1 cellular context compared by ENCODE assay signal in genomic region chr17:13475574-13476223, GRCh38.
TF ChIP-seq lines count a peak whose summit lies in the region.

No MANE protein-coding gene starts in this region.

TF ChIP-seq in K562, 482 proteins besides CTCF, POLR2A, EP300 and RAD21 (continued from another document and continues in another):
- TF ChIP-seq PBX2 (CRISPR knock-in tag; IDR thresholded peaks at IDR 0.05; ENCODE audit: low read depth), result no peak
- peak; percentile 13; the same call in 1 of the 2 replicates for TF ChIP-seq PBX2 (tag; conservative IDR thresholded peaks at IDR 0.05; ENCODE audit: low read depth)
- 0 out of 2 replicates have a peak, but pooled peaks have one; percentile 65 for TF ChIP-seq ZNF23 (CRISPR knock-in tag; IDR thresholded peaks at IDR 0.05)
- TF ChIP-seq, protein P1, sequence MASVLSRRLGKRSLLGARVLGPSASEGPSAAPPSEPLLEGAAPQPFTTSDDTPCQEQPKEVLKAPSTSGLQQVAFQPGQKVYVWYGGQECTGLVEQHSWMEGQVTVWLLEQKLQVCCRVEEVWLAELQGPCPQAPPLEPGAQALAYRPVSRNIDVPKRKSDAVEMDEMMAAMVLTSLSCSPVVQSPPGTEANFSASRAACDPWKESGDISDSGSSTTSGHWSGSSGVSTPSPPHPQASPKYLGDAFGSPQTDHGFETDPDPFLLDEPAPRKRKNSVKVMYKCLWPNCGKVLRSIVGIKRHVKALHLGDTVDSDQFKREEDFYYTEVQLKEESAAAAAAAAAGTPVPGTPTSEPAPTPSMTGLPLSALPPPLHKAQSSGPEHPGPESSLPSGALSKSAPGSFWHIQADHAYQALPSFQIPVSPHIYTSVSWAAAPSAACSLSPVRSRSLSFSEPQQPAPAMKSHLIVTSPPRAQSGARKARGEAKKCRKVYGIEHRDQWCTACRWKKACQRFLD (CRISPR knock-in tag; IDR thresholded peaks at IDR 0.05), result peak; percentile 74; the same call in 1 of the 2 replicates
- no peak for TF ChIP-seq FOXA1 (IDR thresholded peaks at IDR 0.05; ENCODE audit: borderline replicate concordance)
- TF ChIP-seq GMEB1 (CRISPR knock-in tag; IDR thresholded peaks at IDR 0.05), result peak; percentile 33; the same call in 1 of the 2 replicates
- TF ChIP-seq ZBTB9 (CRISPR knock-in tag; IDR thresholded peaks at IDR 0.05), result 0 out of 2 replicates have a peak, but pooled peaks have one; percentile 44
- TF ChIP-seq ZNF79 (CRISPR knock-in tag; IDR thresholded peaks at IDR 0.05; ENCODE audit: low read depth), result peak; percentile 82
- TF ChIP-seq, protein P2, sequence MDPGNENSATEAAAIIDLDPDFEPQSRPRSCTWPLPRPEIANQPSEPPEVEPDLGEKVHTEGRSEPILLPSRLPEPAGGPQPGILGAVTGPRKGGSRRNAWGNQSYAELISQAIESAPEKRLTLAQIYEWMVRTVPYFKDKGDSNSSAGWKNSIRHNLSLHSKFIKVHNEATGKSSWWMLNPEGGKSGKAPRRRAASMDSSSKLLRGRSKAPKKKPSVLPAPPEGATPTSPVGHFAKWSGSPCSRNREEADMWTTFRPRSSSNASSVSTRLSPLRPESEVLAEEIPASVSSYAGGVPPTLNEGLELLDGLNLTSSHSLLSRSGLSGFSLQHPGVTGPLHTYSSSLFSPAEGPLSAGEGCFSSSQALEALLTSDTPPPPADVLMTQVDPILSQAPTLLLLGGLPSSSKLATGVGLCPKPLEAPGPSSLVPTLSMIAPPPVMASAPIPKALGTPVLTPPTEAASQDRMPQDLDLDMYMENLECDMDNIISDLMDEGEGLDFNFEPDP (CRISPR knock-in tag; IDR thresholded peaks at IDR 0.05), result no peak
- TF ChIP-seq GABPA (tag; conservative IDR thresholded peaks at IDR 0.05; ENCODE audit: low read depth), result 0 out of 2 replicates have a peak, but pooled peaks have one; percentile 13
- peak; percentile 59; the same call in 1 of the 2 replicates for TF ChIP-seq ZNF592 (IDR thresholded peaks at IDR 0.05)
- peak; percentile 91 for TF ChIP-seq PTTG1 (tag; IDR thresholded peaks at IDR 0.05; ENCODE audit: low read depth)
- TF ChIP-seq DMBX1 (CRISPR knock-in tag; IDR thresholded peaks at IDR 0.05; ENCODE audit: borderline replicate concordance), result peak; percentile 81; the same call in 1 of the 2 replicates
- TF ChIP-seq RAD51 (IDR thresholded peaks at IDR 0.05; ENCODE audit: borderline replicate concordance, low read depth), result no peak
- TF ChIP-seq ERF (CRISPR knock-in tag; IDR thresholded peaks at IDR 0.05), result no peak
- peak; percentile 52; the same call in 1 of the 2 replicates for TF ChIP-seq SPI1 (IDR thresholded peaks at IDR 0.05; ENCODE audit: borderline replicate concordance, low read depth, low read length)
- TF ChIP-seq TCFL5 (CRISPR knock-in tag; conservative IDR thresholded peaks at IDR 0.05), result peak; percentile 83
- TF ChIP-seq SRF (CRISPR knock-in tag; IDR thresholded peaks at IDR 0.05), result no peak
- TF ChIP-seq ZNF586 (CRISPR knock-in tag; conservative IDR thresholded peaks at IDR 0.05), result no peak
- peak; percentile 36; the same call in 1 of the 2 replicates for TF ChIP-seq ESRRA (IDR thresholded peaks at IDR 0.05; ENCODE audit: borderline replicate concordance, low read depth)
- peak; percentile 90 for TF ChIP-seq KLF6 (CRISPR knock-in tag; IDR thresholded peaks at IDR 0.05; ENCODE audit: borderline replicate concordance)
- TF ChIP-seq RCOR1 (IDR thresholded peaks at IDR 0.05; ENCODE audit: borderline replicate concordance in 1 of 2, low read depth in 2 of 2, low read length in 2 of 2), result peak in 1 of 2 experiments; percentile 26; a peak in 1 of 4 replicates
- peak; percentile 44 for TF ChIP-seq MEIS2 (IDR thresholded peaks at IDR 0.05; ENCODE audit: partially characterized antibody)
- TF ChIP-seq GABPB2 (CRISPR knock-in tag; conservative IDR thresholded peaks at IDR 0.05), result no peak
- peak; percentile 48; the same call in 1 of the 2 replicates for TF ChIP-seq PYGO2 (tag; IDR thresholded peaks at IDR 0.05)
- TF ChIP-seq MYC (IDR thresholded peaks at IDR 0.05; ENCODE audit: low read depth, low read length), result no peak
- 0 out of 2 replicates have a peak, but pooled peaks have one; percentile 37 for TF ChIP-seq MYC (CRISPR knock-in tag; IDR thresholded peaks at IDR 0.05; ENCODE audit: borderline replicate concordance, low read depth)
- no peak for TF ChIP-seq MTA2 (IDR thresholded peaks at IDR 0.05; ENCODE audit: low read depth)
- TF ChIP-seq ZNF3 (CRISPR knock-in tag; IDR thresholded peaks at IDR 0.05), result no peak
- TF ChIP-seq HINFP (tag; conservative IDR thresholded peaks at IDR 0.05; ENCODE audit: low read depth), result peak; percentile 64
- TF ChIP-seq SMAD3 (CRISPR knock-in tag; conservative IDR thresholded peaks at IDR 0.05), result peak; percentile 79; the same call in 1 of the 2 replicates
- 0 out of 2 replicates have a peak, but pooled peaks have one; percentile 59 for TF ChIP-seq ZNF76 (CRISPR knock-in tag; IDR thresholded peaks at IDR 0.05; ENCODE audit: borderline replicate concordance)
- no peak for TF ChIP-seq NCOR1 (IDR thresholded peaks at IDR 0.05)
- peak; percentile 75; the same call in 1 of the 2 replicates for TF ChIP-seq TEAD2 (tag; IDR thresholded peaks at IDR 0.05)
- peak; percentile 89 for TF ChIP-seq ZNF644 (tag; IDR thresholded peaks at IDR 0.05; ENCODE audit: low read depth)
- no peak for TF ChIP-seq HLTF (IDR thresholded peaks at IDR 0.05)
- no peak for TF ChIP-seq ZZZ3 (IDR thresholded peaks at IDR 0.05)
- no peak for TF ChIP-seq ZC3H8 (IDR thresholded peaks at IDR 0.05)
- no peak for TF ChIP-seq NR2C2 (CRISPR knock-in tag; IDR thresholded peaks at IDR 0.05)
- TF ChIP-seq NR2C2 (tag; IDR thresholded peaks at IDR 0.05), result peak; percentile 70
- TF ChIP-seq ZNF766 (CRISPR knock-in tag; conservative IDR thresholded peaks at IDR 0.05), result peak; percentile 65
- peak; percentile 84 for TF ChIP-seq SOX6 (IDR thresholded peaks at IDR 0.05)
- TF ChIP-seq ZNF354B (CRISPR knock-in tag; IDR thresholded peaks at IDR 0.05), result 0 out of 2 replicates have a peak, but pooled peaks have one; percentile 22
- TF ChIP-seq DNMT1 (IDR thresholded peaks at IDR 0.05), result no peak
- peak; percentile 68 for TF ChIP-seq SMAD4 (CRISPR knock-in tag; conservative IDR thresholded peaks at IDR 0.05)
- TF ChIP-seq CREB3 (tag; conservative IDR thresholded peaks at IDR 0.05; ENCODE audit: low read depth), result peak; percentile 80
- TF ChIP-seq PHB (CRISPR knock-in tag; IDR thresholded peaks at IDR 0.05), result no peak
- TF ChIP-seq SMARCE1 (IDR thresholded peaks at IDR 0.05), result no peak; the same call in 1 of the 2 replicates
- peak; percentile 66 for TF ChIP-seq BACH1 (tag; IDR thresholded peaks at IDR 0.05)
- TF ChIP-seq NFE2 (IDR thresholded peaks at IDR 0.05; ENCODE audit: low read depth), result peak; percentile 11; the same call in 1 of the 2 replicates
- TF ChIP-seq, protein P3, sequence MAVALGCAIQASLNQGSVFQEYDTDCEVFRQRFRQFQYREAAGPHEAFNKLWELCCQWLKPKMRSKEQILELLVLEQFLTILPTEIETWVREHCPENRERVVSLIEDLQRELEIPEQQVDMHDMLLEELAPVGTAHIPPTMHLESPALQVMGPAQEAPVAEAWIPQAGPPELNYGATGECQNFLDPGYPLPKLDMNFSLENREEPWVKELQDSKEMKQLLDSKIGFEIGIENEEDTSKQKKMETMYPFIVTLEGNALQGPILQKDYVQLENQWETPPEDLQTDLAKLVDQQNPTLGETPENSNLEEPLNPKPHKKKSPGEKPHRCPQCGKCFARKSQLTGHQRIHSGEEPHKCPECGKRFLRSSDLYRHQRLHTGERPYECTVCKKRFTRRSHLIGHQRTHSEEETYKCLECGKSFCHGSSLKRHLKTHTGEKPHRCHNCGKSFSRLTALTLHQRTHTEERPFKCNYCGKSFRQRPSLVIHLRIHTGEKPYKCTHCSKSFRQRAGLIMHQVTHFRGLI (CRISPR knock-in tag; IDR thresholded peaks at IDR 0.05), result peak; percentile 93
- TF ChIP-seq ZNF589 (CRISPR knock-in tag; IDR thresholded peaks at IDR 0.05; ENCODE audit: low read depth), result peak; percentile 62
- no peak for TF ChIP-seq DIDO1 (tag; IDR thresholded peaks at IDR 0.05; ENCODE audit: low read depth)
- no peak for TF ChIP-seq RBFOX2 (IDR thresholded peaks at IDR 0.05; ENCODE audit: low read depth, low read length)
- TF ChIP-seq ZNF175 (CRISPR knock-in tag; IDR thresholded peaks at IDR 0.05; ENCODE audit: low read depth), result peak; percentile 90
- peak; percentile 55; the same call in 1 of the 2 replicates for TF ChIP-seq ZNF134 (CRISPR knock-in tag; conservative IDR thresholded peaks at IDR 0.05)
